ENCODE assay signal across 35 cellular contexts in genomic region chr17:29041091-29041490, GRCh38. TPM values are rescaled to one million over a fixed set of nuclear protein-coding genes. Genes with fewer than 3 reads are reported as not detected.
"Had no signal": no experiment of that assay in that cellular context is flagged by ENCODE, and none has a peak within 500 bp of the region (broad histone marks: within the 10 kb centered on the region; RNA-seq: fewer than 3 reads in every experiment).

No MANE protein-coding gene starts in this region.

- H3K4me3 ChIP-seq: Peyer's patch had no signal

- H3K4me1 Mint-ChIP-seq: activated naive CD4-positive, alpha-beta T cell treated with anti-CD3 and anti-CD28 coated beads, Interleukin-2, amount 10 ng/mL, durations not matched to agents 7 days and 5 days had no signal

- H3K4me2 ChIP-seq: KMS-11 had no signal

- H3K4me3 Mint-ChIP-seq: activated CD4-positive, alpha-beta T cell treated with anti-CD3 and anti-CD28 coated beads, Interleukin-2, amount 10 ng/mL, durations not matched to agents 24 days and 14 days; activated CD8-positive, alpha-beta T cell treated with anti-CD3 and anti-CD28 coated beads for 36 hours; activated naive CD4-positive, alpha-beta T cell treated with anti-CD3 and anti-CD28 coated beads, Interleukin-2, amount 10 ng/mL, durations not matched to agents 7 days and 5 days; activated naive CD8-positive, alpha-beta T cell; activated naive CD8-positive, alpha-beta T cell treated with anti-CD3 and anti-CD28 coated beads, Interleukin-2, amount 50 U/mL, for 24 hours had no signal

- H3K9me3 Mint-ChIP-seq: activated CD4-positive, alpha-beta T cell treated with anti-CD3 and anti-CD28 coated beads, Interleukin-2, amount 10 ng/mL, durations not matched to agents 24 days and 14 days; activated CD8-positive, alpha-beta T cell treated with anti-CD3 and anti-CD28 coated beads for 36 hours; activated naive CD4-positive, alpha-beta T cell treated with anti-CD3 and anti-CD28 coated beads, Interleukin-2, amount 10 ng/mL, durations not matched to agents 7 days and 5 days; activated naive CD8-positive, alpha-beta T cell treated with anti-CD3 and anti-CD28 coated beads, Interleukin-2, amount 50 U/mL, for 24 hours had no signal

- H3K27ac Mint-ChIP-seq: activated CD4-positive, alpha-beta T cell treated with anti-CD3 and anti-CD28 coated beads, Interleukin-2, amount 10 ng/mL, durations not matched to agents 24 days and 14 days; activated CD8-positive, alpha-beta T cell treated with anti-CD3 and anti-CD28 coated beads for 36 hours; activated naive CD4-positive, alpha-beta T cell treated with anti-CD3 and anti-CD28 coated beads, Interleukin-2, amount 10 ng/mL, durations not matched to agents 7 days and 5 days; activated naive CD8-positive, alpha-beta T cell; activated naive CD8-positive, alpha-beta T cell treated with anti-CD3 and anti-CD28 coated beads, Interleukin-2, amount 50 U/mL, for 24 hours had no signal

- H3K36me3 ChIP-seq: brain microvascular endothelial cell, Peyer's patch had no signal

- ATAC-seq: activated CD8-positive, alpha-beta T cell treated with anti-CD3 and anti-CD28 coated beads for 36 hours; activated naive CD8-positive, alpha-beta T cell treated with anti-CD3 and anti-CD28 coated beads, Interleukin-2, amount 50 U/mL, for 24 hours; PC-3 had no signal

- H3K27me3 ChIP-seq: Peyer's patch had no signal

- H3K9ac ChIP-seq: KMS-11 had no signal

- H3K9me3 ChIP-seq: Peyer's patch had no signal

- H3K36me3 Mint-ChIP-seq: activated naive CD4-positive, alpha-beta T cell treated with anti-CD3 and anti-CD28 coated beads, Interleukin-2, amount 10 ng/mL, durations not matched to agents 7 days and 5 days; activated naive CD8-positive, alpha-beta T cell had no signal

- H3K27ac ChIP-seq: brain microvascular endothelial cell, KMS-11, Peyer's patch, VCaP had no signal

- DNase-seq: activated CD4-positive, alpha-beta T cell treated with anti-CD3 and anti-CD28 coated beads, Interleukin-2, amount 10 ng/mL, durations not matched to agents 24 days and 14 days; activated CD4-positive, alpha-beta T cell treated with anti-CD3 and anti-CD28 coated beads, Interleukin-2, amount 50 U/mL, for 4 hours; activated CD4-positive, CD25-positive, alpha-beta regulatory T cell; activated CD8-positive, alpha-beta memory T cell treated with anti-CD3 and anti-CD28 coated beads, Interleukin-2, amount 50 U/mL, for 4 hours; activated CD8-positive, alpha-beta T cell treated with anti-CD3 and anti-CD28 coated beads for 36 hours; activated effector memory CD4-positive, alpha-beta T cell treated with Interleukin-2 at 50 U/mL for 16 hours; activated naive CD4-positive, alpha-beta T cell treated with anti-CD3 and anti-CD28 coated beads, Interleukin-2, amount 10 ng/mL, durations not matched to agents 7 days and 5 days; activated naive CD8-positive, alpha-beta T cell treated with anti-CD3 and anti-CD28 coated beads, Interleukin-2, amount 50 U/mL, for 24 hours; activated T-cell treated with anti-CD3 and anti-CD28 coated beads for 4 hours; activated T-cell treated with anti-CD3 and anti-CD28 coated beads, Interleukin-2, amount 50 U/mL, for 48 hours; anterior cingulate cortex; brain microvascular endothelial cell; central memory CD4-positive, alpha-beta T cell; MM.1S; NCI-H1092; NCI-H1436 treated with DMSO at 0.1 percent for 48 hours; NCI-H1694 treated with DMSO at 0.1 percent for 48 hours; NCI-H2029; NCI-H510A; NCI-H526; NCI-H748 treated with DMSO at 0.1 percent for 48 hours; NK-92 treated with Interleukin-12 subunit alpha and Interleukin-12 subunit beta, amount 100 ng/mL, for 24 hours; PC-3; Peyer's patch; RPMI8226; SHP77 treated with DMSO at 0.1 percent for 48 hours; SW 1271; T-helper 1 cell; T-helper 2 cell; T-helper 9 cell had no signal

- H3K27me3 Mint-ChIP-seq: activated CD8-positive, alpha-beta T cell treated with anti-CD3 and anti-CD28 coated beads for 36 hours had no signal

RNA-seq across cellular contexts. Expression of gene SEZ6, which starts 35.3 kb away (rescaled TPM):
- total RNA-seq: activated CD4-positive, alpha-beta T cell treated with anti-CD3 and anti-CD28 coated beads, Interleukin-2, amount 10 ng/mL, durations not matched to agents 24 days and 14 days; activated CD8-positive, alpha-beta T cell treated with anti-CD3 and anti-CD28 coated beads for 36 hours; LHCN-M2; PC-3; SK-MEL-5 had no signal
